In genomic region chr4:18684932-18685331, GRCh38 we compare ENCODE assay signal across 32 cellular contexts.
"Had no signal": no experiment of that assay in that cellular context is flagged by ENCODE, and none has a peak within 500 bp of the region (broad histone marks: within the 10 kb centered on the region; RNA-seq: fewer than 3 reads in every experiment).

No MANE protein-coding gene starts in this region.

- H3K27me3 ChIP-seq: hepatocyte, uterus had no signal

- FAIRE-seq: colon, frontal cortex, keratinocyte, pancreas had no signal

- H3K36me3 Mint-ChIP-seq: activated CD8-positive, alpha-beta memory T cell treated with anti-CD3 and anti-CD28 coated beads, Interleukin-2, amount 10 ng/mL, durations not matched to agents 7 days and 5 days; activated naive CD4-positive, alpha-beta T cell treated with anti-CD3 and anti-CD28 coated beads, Interleukin-2, amount 50 U/mL, for 72 hours; mesothelial cell of epicardium; naive thymus-derived CD4-positive, alpha-beta T cell; type B pancreatic cell had no signal

- DNase-seq: activated CD4-positive, alpha-beta T cell treated with anti-CD3 and anti-CD28 coated beads, Interleukin-2, amount 50 U/mL, for 1 hour; activated CD8-positive, alpha-beta memory T cell treated with anti-CD3 and anti-CD28 coated beads, Interleukin-2, amount 10 ng/mL, durations not matched to agents 7 days and 5 days; activated CD8-positive, alpha-beta T cell treated with anti-CD3 and anti-CD28 coated beads for 36 hours; activated naive CD4-positive, alpha-beta T cell; activated T-cell treated with anti-CD3 and anti-CD28 coated beads, Interleukin-2, amount 50 U/mL, for 48 hours; aorta; dermis blood vessel endothelial cell; effector CD4-positive, alpha-beta T cell; left cardiac atrium; naive thymus-derived CD4-positive, alpha-beta T cell; nucleus accumbens; pancreas; retina; stimulated activated CD4-positive, alpha-beta T cell treated with anti-CD3 and anti-CD28 coated beads, Interleukin-12 subunit alpha, Interleukin-12 subunit beta, amount 100 ng/mL, for 4 hours; stimulated activated CD4-positive, alpha-beta T cell treated with anti-CD3 and anti-CD28 coated beads, Interleukin-4, amount 100 ng/mL, for 1 hour; T-helper 2 cell; uterus had no signal

- H3K27ac Mint-ChIP-seq: activated CD8-positive, alpha-beta memory T cell treated with anti-CD3 and anti-CD28 coated beads, Interleukin-2, amount 10 ng/mL, durations not matched to agents 7 days and 5 days; activated CD8-positive, alpha-beta T cell treated with anti-CD3 and anti-CD28 coated beads for 36 hours; activated naive CD4-positive, alpha-beta T cell treated with anti-CD3 and anti-CD28 coated beads, Interleukin-2, amount 50 U/mL, for 72 hours; mesothelial cell of epicardium; naive thymus-derived CD4-positive, alpha-beta T cell; stimulated activated naive CD8-positive, alpha-beta T cell treated with anti-CD3 and anti-CD28 coated beads, Interleukin-15, Interleukin-2, amounts not matched to agents 100 ng/mL and 50 ng/mL, for 24 hours; type B pancreatic cell; WTC11 had no signal

- H3K27ac ChIP-seq: hepatocyte, pancreas, prostate gland, skin epidermis, thoracic aorta, uterus had no signal

- H2AFZ ChIP-seq: hepatocyte had no signal

- H3K9me3 Mint-ChIP-seq: activated CD8-positive, alpha-beta T cell treated with anti-CD3 and anti-CD28 coated beads for 36 hours; activated naive CD4-positive, alpha-beta T cell treated with anti-CD3 and anti-CD28 coated beads, Interleukin-2, amount 50 U/mL, for 72 hours; central memory CD8-positive, alpha-beta T cell; mesothelial cell of epicardium; naive thymus-derived CD4-positive, alpha-beta T cell; neural crest cell; stimulated activated naive CD8-positive, alpha-beta T cell treated with anti-CD3 and anti-CD28 coated beads, Interleukin-15, Interleukin-2, amounts not matched to agents 100 ng/mL and 50 ng/mL, for 24 hours had no signal

- H3K27me3 Mint-ChIP-seq: activated CD8-positive, alpha-beta memory T cell treated with anti-CD3 and anti-CD28 coated beads, Interleukin-2, amount 10 ng/mL, durations not matched to agents 7 days and 5 days; central memory CD8-positive, alpha-beta T cell; stimulated activated naive CD8-positive, alpha-beta T cell treated with anti-CD3 and anti-CD28 coated beads, Interleukin-15, Interleukin-2, amounts not matched to agents 100 ng/mL and 50 ng/mL, for 24 hours had no signal

- H3K4me1 Mint-ChIP-seq: activated CD8-positive, alpha-beta memory T cell treated with anti-CD3 and anti-CD28 coated beads, Interleukin-2, amount 10 ng/mL, durations not matched to agents 7 days and 5 days; central memory CD8-positive, alpha-beta T cell; naive thymus-derived CD4-positive, alpha-beta T cell had no signal

- H3K4me3 ChIP-seq: hepatocyte, pancreas, prostate gland, skin epidermis, thoracic aorta, uterus had no signal

- H3K4me3 Mint-ChIP-seq: activated CD8-positive, alpha-beta memory T cell treated with anti-CD3 and anti-CD28 coated beads, Interleukin-2, amount 10 ng/mL, durations not matched to agents 7 days and 5 days; activated CD8-positive, alpha-beta T cell treated with anti-CD3 and anti-CD28 coated beads for 36 hours; central memory CD8-positive, alpha-beta T cell; mesothelial cell of epicardium; naive thymus-derived CD4-positive, alpha-beta T cell; neural crest cell; stimulated activated naive CD8-positive, alpha-beta T cell treated with anti-CD3 and anti-CD28 coated beads, Interleukin-15, Interleukin-2, amounts not matched to agents 100 ng/mL and 50 ng/mL, for 24 hours; type B pancreatic cell; WTC11 had no signal

- H3K79me2 ChIP-seq: hepatocyte had no signal

- H3K4me1 ChIP-seq: pancreas, prostate gland, uterus had no signal

- H3K36me3 ChIP-seq: pancreas, prostate gland, thoracic aorta, uterus had no signal

- H3K9me3 ChIP-seq: pancreas, prostate gland, thoracic aorta, uterus had no signal

- H3K4me2 ChIP-seq: hepatocyte had no signal

- ATAC-seq: activated CD8-positive, alpha-beta memory T cell treated with anti-CD3 and anti-CD28 coated beads, Interleukin-2, amount 10 ng/mL, durations not matched to agents 7 days and 5 days; activated CD8-positive, alpha-beta T cell treated with anti-CD3 and anti-CD28 coated beads for 36 hours; activated naive CD4-positive, alpha-beta T cell treated with anti-CD3 and anti-CD28 coated beads, Interleukin-2, amount 50 U/mL, for 72 hours; left cardiac atrium; naive thymus-derived CD4-positive, alpha-beta T cell; pancreas; sciatic nerve; WTC11 had no signal
